Comparison of ENCODE assay signal across 19 cellular contexts in genomic region chr16:4297480-4297879, GRCh38. TPM values are rescaled to one million over a fixed set of nuclear protein-coding genes. Genes with fewer than 3 reads are reported as not detected.
DNase-seq lines count a peak whose midpoint lies in the region; ATAC-seq, FAIRE-seq and TF ChIP-seq lines count a peak whose summit lies in the region.
"Had no signal": no experiment of that assay in that cellular context is flagged by ENCODE, and none has a peak within 500 bp of the region (broad histone marks: within the 10 kb centered on the region; RNA-seq: fewer than 3 reads in every experiment).

No MANE protein-coding gene starts in this region.

- H3K4me3 ChIP-seq in keratinocyte (ENCODE audit: control insufficient read depth in 2 of 3, extremely low read depth in 1 of 3, insufficient read depth in 2 of 3, low read depth in 1 of 3, low read length in 3 of 3) (no peak overlapping the region), left lung (no peak overlapping the region)
- H3K4me3 ChIP-seq: GM12878, HAP-1, SK-N-MC had no signal

- H3K4me3 Mint-ChIP-seq in WTC11 (no peak overlapping the region), type B pancreatic cell (peak overlapping the region; percentile 48)
- H3K4me3 Mint-ChIP-seq: CD4-positive, alpha-beta T cell had no signal

- DNase-seq in GM13976 (ENCODE audit: low spot score) (peak; percentile 11), WTC11 (ENCODE audit: low spot score) (no peak), keratinocyte (ENCODE audit: low read depth, low spot score) (no peak), type B pancreatic cell (ENCODE audit: extremely low spot score, unreplicated experiment) (no peak), left lung (no peak), HUDEP-2 (lab: John Stamatoyannopoulos, UW; ENCODE audit: unreplicated experiment in 76 of 76) (no peak), NCI-H524 treated with DMSO at 0.1 percent for 48 hours (lab: John Stamatoyannopoulos, UW) (no peak)
- DNase-seq: CD4-positive, alpha-beta T cell; DND-41; NCI-H1105 treated with DMSO at 0.1 percent for 48 hours; NCI-H187; NCI-H69; OCI-M1; T-helper 1 cell had no signal

- H3K79me2 ChIP-seq in keratinocyte (ENCODE audit: control insufficient read depth, insufficient read depth, low read length) = no peaks in the 10 kb centered on the region

- no peak overlapping the region for H2AFZ ChIP-seq in keratinocyte (ENCODE audit: control insufficient read depth, low read length)

- dilution Hi-C loops in keratinocyte (cut with MboI; ENCODE audit: extremely low pct_ligation_motif_present, low sequenced_read_pairs) = no loop called here

- H3K27ac Mint-ChIP-seq in WTC11 (peak overlapping the region; percentile 83), type B pancreatic cell (peak overlapping the region; percentile 79)
- H3K27ac Mint-ChIP-seq: CD4-positive, alpha-beta T cell had no signal

- H3K36me3 ChIP-seq in keratinocyte (ENCODE audit: control insufficient read depth in 2 of 2, extremely low read depth in 1 of 2, insufficient read depth in 2 of 2, low read length in 2 of 2) (no peaks in the 10 kb centered on the region), left lung (peaks cover 0 to 8% of the 10 kb centered on the region in 2 donors)
- H3K36me3 ChIP-seq: HAP-1 had no signal

- in situ Hi-C loops in GM13976 (cut with MboI; ENCODE audit: low sequenced_read_pairs, unreplicated experiment) = no loop called here

- no peaks in the 10 kb centered on the region for H3K9me1 ChIP-seq in keratinocyte (ENCODE audit: control insufficient read depth, extremely low read depth, insufficient read depth, low read length)

- H3K4me1 Mint-ChIP-seq in WTC11 (peaks cover 36% of the 10 kb centered on the region), type B pancreatic cell (ENCODE audit: unreplicated experiment) (peaks cover 27% of the 10 kb centered on the region)

- no peak overlapping the region for H3K9ac ChIP-seq in keratinocyte (ENCODE audit: control insufficient read depth, extremely low read depth, insufficient read depth, low read length)

- H3K4me1 ChIP-seq in keratinocyte (ENCODE audit: control insufficient read depth, extremely low read depth, insufficient read depth, low read length) = peaks cover 31% of the 10 kb centered on the region
- H3K4me1 ChIP-seq in left lung = peaks cover 29 to 33% of the 10 kb centered on the region in 2 donors

- FAIRE-seq in keratinocyte (lab: Jason Lieb, UNC) = peak; percentile 48
- FAIRE-seq: G401.6, GM12878 had no signal

- no peaks in the 10 kb centered on the region for H4K20me1 ChIP-seq in keratinocyte (ENCODE audit: control insufficient read depth, extremely low read depth, insufficient read depth, low read length)

- ATAC-seq in WTC11 (no peak), left lung (no peak)
- ATAC-seq: GM12878 had no signal

- intact Hi-C loops in left lung (cut with DNase I) = no loop called here

- H3K27ac ChIP-seq in keratinocyte (ENCODE audit: control insufficient read depth, insufficient read depth, low read length) (no peak overlapping the region), left lung (no peak overlapping the region)
- H3K27ac ChIP-seq: SK-N-MC had no signal

- CTCF ChIA-PET in WTC11 (lab: Charles Lee) = interaction anchor here (0.6 to 12.3 kb wide), 14 partner anchors 8 to 107 kb away, joined by 3 to 185 read pairs (median 6); partner anchors contain the start of genes PAM16 and TFAP4

- POLR2A ChIA-PET in WTC11 (lab: Charles Lee) = interaction anchor here (1.0 to 2.1 kb wide), 5 partner anchors 9 to 97 kb away, joined by 3 to 7 read pairs (median 4); no protein-coding TSS in a partner anchor

- no peaks in the 10 kb centered on the region for H3K9me3 Mint-ChIP-seq in WTC11
- no peaks in the 10 kb centered on the region for H3K9me3 Mint-ChIP-seq in type B pancreatic cell
- H3K9me3 Mint-ChIP-seq: CD4-positive, alpha-beta T cell had no signal

- no peaks in the 10 kb centered on the region for H3K9me3 ChIP-seq in keratinocyte (ENCODE audit: control insufficient read depth, low read depth, low read length)
- H3K9me3 ChIP-seq in left lung = no peaks in the 10 kb centered on the region
- H3K9me3 ChIP-seq: HAP-1 had no signal

- no peak for TF ChIP-seq CTCF in GM13976 (IDR thresholded peaks at IDR 0.05; ENCODE audit: borderline replicate concordance, control extremely low read depth, extremely low read depth, insufficient read depth, missing control alignments)
- no peak for TF ChIP-seq CTCF in WTC11 (IDR thresholded peaks at IDR 0.05)
- no peak for TF ChIP-seq CTCF in keratinocyte (optimal IDR thresholded peaks at IDR 0.05 in 1 of 3, IDR thresholded peaks at IDR 0.05 in 1 of 3, conservative IDR thresholded peaks at IDR 0.05 in 1 of 3; ENCODE audit: extremely low read depth in 1 of 3, insufficient read depth in 2 of 3, low read length in 3 of 3)
- TF ChIP-seq CTCF in type B pancreatic cell (conservative IDR thresholded peaks at IDR 0.05) = no peak
- TF ChIP-seq CTCF in left lung (IDR thresholded peaks at IDR 0.05) = no peak

- H3K27me3 ChIP-seq in keratinocyte (ENCODE audit: control insufficient read depth, extremely low read depth, insufficient read depth, low read length) = no peaks in the 10 kb centered on the region
- peaks cover 0 to 12% of the 10 kb centered on the region in 2 donors for H3K27me3 ChIP-seq in left lung

- peak overlapping the region; percentile 9 for H3K4me2 ChIP-seq in keratinocyte (ENCODE audit: control insufficient read depth, extremely low read depth, insufficient read depth, low read depth, low read length)

- H3K27me3 Mint-ChIP-seq in WTC11 (ENCODE audit: low read depth) (no peaks in the 10 kb centered on the region), type B pancreatic cell (no peaks in the 10 kb centered on the region)
- H3K27me3 Mint-ChIP-seq: CD4-positive, alpha-beta T cell had no signal

- peaks cover 12% of the 10 kb centered on the region for H3K36me3 Mint-ChIP-seq in WTC11
- H3K36me3 Mint-ChIP-seq in type B pancreatic cell = peaks cover 3% of the 10 kb centered on the region

TF ChIP-seq in WTC11, 78 proteins besides CTCF, POLR2A, EP300 and RAD21 (continues in another document):
- 0 out of 2 replicates have a peak, but pooled peaks have one; percentile 35 for TF ChIP-seq ZNF138 (CRISPR knock-in tag; conservative IDR thresholded peaks at IDR 0.05)
- TF ChIP-seq USF2 (CRISPR knock-in tag; IDR thresholded peaks at IDR 0.05) = no peak

RNA-seq across cellular contexts. Expression of gene GLIS2, which starts 18.4 kb away (rescaled TPM):
- total RNA-seq in WTC11 (2021) (19.5 to 23.0 TPM (median 20.1 TPM) in 3 replicates), type B pancreatic cell (ENCODE audit: low replicate concordance) (13.1 and 23.0 TPM in 2 replicates), left lung (10 to 100 TPM; 28.9 to 31.0 TPM)
- polyA plus RNA-seq in keratinocyte = 0.63 to 2.3 TPM (median 1.0 TPM) in 3 replicates
- 1.1 TPM for polyA plus RNA-seq in keratinocyte (2011; ENCODE audit: low read depth)
- 1.6 and 3.7 TPM in 2 replicates for polyA plus RNA-seq in keratinocyte (2011; cell fraction: cytosol; rRNA removed)
- polyA plus RNA-seq in keratinocyte (2011; cell fraction: nucleus; rRNA removed) = 4.6 and 5.9 TPM in 2 replicates
- polyA plus RNA-seq in keratinocyte (2012; ENCODE audit: low replicate concordance) = 2.9 and 5.1 TPM in 2 replicates
- 1.7 to 9.7 TPM (median 1.9 TPM) in 3 replicates for polyA minus RNA-seq in keratinocyte
- polyA minus RNA-seq in keratinocyte (2011; cell fraction: cytosol; rRNA and poly(A)+ RNA removed) = 6.5 TPM
- 2.2 TPM in 2 replicates for polyA minus RNA-seq in keratinocyte (2011; cell fraction: nucleus; rRNA and poly(A)+ RNA removed)
- total RNA-seq: CD4-positive, alpha-beta T cell had no signal

RNA-seq across cellular contexts. Expression of gene TFAP4, which starts 24.7 kb away (rescaled TPM):
- 31.9 to 36.5 TPM (median 34.2 TPM) in 3 replicates for total RNA-seq in WTC11 (2021)
- 4.9 to 9.2 TPM (median 6.7 TPM) in 3 replicates for polyA plus RNA-seq in keratinocyte
- 6.1 TPM for polyA plus RNA-seq in keratinocyte (2011; ENCODE audit: low read depth)
- 2.0 and 3.6 TPM in 2 replicates for polyA plus RNA-seq in keratinocyte (2011; cell fraction: cytosol; rRNA removed)
- polyA plus RNA-seq in keratinocyte (2011; cell fraction: nucleus; rRNA removed) = 3.5 and 4.4 TPM in 2 replicates
- polyA plus RNA-seq in keratinocyte (2012; ENCODE audit: low replicate concordance) = 5.0 and 10.4 TPM in 2 replicates
- polyA minus RNA-seq in keratinocyte = 7.8 to 17.9 TPM (median 17.2 TPM) in 3 replicates
- polyA minus RNA-seq in keratinocyte (2011; cell fraction: cytosol; rRNA and poly(A)+ RNA removed) = 14.8 TPM
- 2.0 and 2.8 TPM in 2 replicates for polyA minus RNA-seq in keratinocyte (2011; cell fraction: nucleus; rRNA and poly(A)+ RNA removed)
- 11.8 and 27.0 TPM in 2 replicates for total RNA-seq in type B pancreatic cell (ENCODE audit: low replicate concordance)
- total RNA-seq in left lung = 10 to 100 TPM in 1 of 2 donors, 1 to 10 TPM in 1; 6.4 to 12.8 TPM

RNA-seq across cellular contexts. Expression of gene PAM16, which starts 53.6 kb away (rescaled TPM):
- total RNA-seq in WTC11 (2021) (87.2 to 93.7 TPM (median 88.9 TPM) in 3 replicates), type B pancreatic cell (ENCODE audit: low replicate concordance) (30.5 and 39.3 TPM in 2 replicates), left lung (10 to 100 TPM; 26.2 to 44.6 TPM)
- 25.0 to 41.2 TPM (median 32.7 TPM) in 3 replicates for polyA plus RNA-seq in keratinocyte
- polyA plus RNA-seq in keratinocyte (2011; ENCODE audit: low read depth) = 22.4 TPM
- 15.6 and 27.6 TPM in 2 replicates for polyA plus RNA-seq in keratinocyte (2011; cell fraction: cytosol; rRNA removed)
- polyA plus RNA-seq in keratinocyte (2011; cell fraction: nucleus; rRNA removed) = 29.2 and 38.2 TPM in 2 replicates
- polyA plus RNA-seq in keratinocyte (2012; ENCODE audit: low replicate concordance) = 33.9 and 36.4 TPM in 2 replicates
- polyA minus RNA-seq in keratinocyte = 7.3 to 8.6 TPM (median 8.0 TPM) in 3 replicates
- 15.9 TPM for polyA minus RNA-seq in keratinocyte (2011; cell fraction: cytosol; rRNA and poly(A)+ RNA removed)
- polyA minus RNA-seq in keratinocyte (2011; cell fraction: nucleus; rRNA and poly(A)+ RNA removed) = 9.5 and 11.3 TPM in 2 replicates

RNA-seq across cellular contexts. Expression of gene SRL, which starts 55.6 kb away (rescaled TPM):
- total RNA-seq in WTC11 (2021) = 0.11 TPM in 1 of 3 replicates, not detected in the others
- polyA plus RNA-seq in keratinocyte = not detected in 3 replicates
- not detected for polyA plus RNA-seq in keratinocyte (2011; ENCODE audit: low read depth)
- polyA plus RNA-seq in keratinocyte (2011; cell fraction: cytosol; rRNA removed) = 0.02 TPM in 1 of 2 replicates, not detected in the other
- not detected in 2 replicates for polyA plus RNA-seq in keratinocyte (2011; cell fraction: nucleus; rRNA removed)
- 0.03 TPM in 1 of 2 replicates, not detected in the other for polyA plus RNA-seq in keratinocyte (2012; ENCODE audit: low replicate concordance)
- polyA minus RNA-seq in keratinocyte = not detected in 3 replicates
- not detected for polyA minus RNA-seq in keratinocyte (2011; cell fraction: cytosol; rRNA and poly(A)+ RNA removed)
- polyA minus RNA-seq in keratinocyte (2011; cell fraction: nucleus; rRNA and poly(A)+ RNA removed) = not detected in 2 replicates
- 1.2 TPM in 1 of 2 replicates, not detected in the other for total RNA-seq in type B pancreatic cell (ENCODE audit: low replicate concordance)
- 1 to 10 TPM in 1 of 2 donors, under 1 TPM in 1; 0.82 to 1.9 TPM for total RNA-seq in left lung
- total RNA-seq: CD4-positive, alpha-beta T cell; GM12878; HT1080 had no signal
- polyA plus RNA-seq: GM12878 had no signal
